ENCODE assay signal across 1 cellular context in the genomic region with DNA sequence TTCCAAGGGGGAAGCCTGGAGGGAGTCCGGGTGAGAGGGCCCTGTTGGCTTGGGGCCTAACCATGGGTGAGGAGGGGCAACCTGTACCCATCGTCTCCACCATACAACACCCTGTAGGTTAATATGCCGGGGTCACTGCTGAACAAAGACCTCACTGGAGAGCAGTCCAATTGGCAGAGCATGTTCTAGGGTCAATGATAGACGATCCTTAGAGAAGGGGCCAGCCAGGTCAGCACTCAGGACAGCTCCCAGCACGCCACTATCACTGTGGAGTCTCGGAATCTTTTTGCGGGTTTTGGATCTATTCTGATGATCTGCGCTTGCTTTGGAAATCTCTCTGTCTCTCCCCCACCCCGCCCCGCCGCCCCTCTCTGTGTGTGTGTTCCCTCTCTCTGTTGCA.
TF ChIP-seq lines count a peak whose summit lies in the region.

No MANE protein-coding gene starts in this region.

TF ChIP-seq in K562, 482 proteins besides CTCF, POLR2A, EP300 and RAD21 (continued from another document):
- TF ChIP-seq EHMT2 (IDR thresholded peaks at IDR 0.05): peak; percentile 90
- peak; percentile 88 for TF ChIP-seq REST (CRISPR knock-in tag; IDR thresholded peaks at IDR 0.05; ENCODE audit: low read depth)
- no peak for TF ChIP-seq ZFP30 (CRISPR knock-in tag; IDR thresholded peaks at IDR 0.05; ENCODE audit: borderline replicate concordance)
- TF ChIP-seq ZNF239 (CRISPR knock-in tag; IDR thresholded peaks at IDR 0.05): no peak
- no peak for TF ChIP-seq POLR2AphosphoS2 (IDR thresholded peaks at IDR 0.05; ENCODE audit: low read length)
- no peak for TF ChIP-seq ZNF324 (CRISPR knock-in tag; IDR thresholded peaks at IDR 0.05)
- no peak for TF ChIP-seq KDM4B (IDR thresholded peaks at IDR 0.05; ENCODE audit: borderline replicate concordance in 2 of 2, low read depth in 1 of 2)
